In the genomic region with DNA sequence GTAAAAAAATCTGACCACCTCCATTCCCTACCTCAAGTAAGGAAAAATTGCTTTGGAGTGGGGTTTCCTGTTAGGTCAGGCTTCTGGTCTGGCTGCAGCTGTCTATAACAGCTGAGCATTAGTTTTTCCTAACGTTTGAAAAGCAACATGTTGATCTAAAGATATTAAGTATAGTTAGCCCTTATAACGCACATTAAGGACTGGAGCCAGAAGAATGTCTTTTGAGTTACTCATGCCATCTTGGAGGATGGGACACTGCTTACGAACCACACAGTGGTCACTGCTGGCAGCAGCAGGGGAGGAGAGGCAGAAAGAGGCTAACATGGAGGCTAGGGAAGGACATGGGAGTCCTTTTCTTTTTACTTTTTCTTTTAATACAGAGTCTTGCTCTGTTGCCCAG, we compare ENCODE assay signal across 29 cellular contexts. TPM values are rescaled to one million over a fixed set of nuclear protein-coding genes. Genes with fewer than 3 reads are reported as not detected.
DNase-seq lines count a peak whose midpoint lies in the region; ATAC-seq, FAIRE-seq and TF ChIP-seq lines count a peak whose summit lies in the region.
"Had no signal": no experiment of that assay in that cellular context is flagged by ENCODE, and none has a peak within 500 bp of the region (broad histone marks: within the 10 kb centered on the region; RNA-seq: fewer than 3 reads in every experiment).

No MANE protein-coding gene starts in this region.

- in situ Hi-C loops in GM23248 (cut with MboI) = no loop called here

- H3K9ac ChIP-seq in GM23248 (no peak overlapping the region), astrocyte (ENCODE audit: low read length) (peak overlapping the region; percentile 3)

- no peak for TF ChIP-seq CTCF in astrocyte (IDR thresholded peaks at IDR 0.05; ENCODE audit: insufficient read depth, low read depth, low read length)

- H3K36me3 Mint-ChIP-seq in astrocyte (ENCODE audit: low read depth, unreplicated experiment) = peaks cover 14% of the 10 kb centered on the region

- H3K4me1 ChIP-seq in GM23248 (ENCODE audit: insufficient read depth) = peaks cover 30% of the 10 kb centered on the region
- peaks cover 21% of the 10 kb centered on the region for H3K4me1 ChIP-seq in astrocyte (ENCODE audit: insufficient read depth, low read length)

- peaks cover 23% of the 10 kb centered on the region for H3F3A ChIP-seq in GM23248 (ENCODE audit: insufficient read depth)

- H2AFZ ChIP-seq in GM23248 (no peak overlapping the region), astrocyte (ENCODE audit: low read depth, low read length) (no peak overlapping the region)

- ATAC-seq in GM21367 (IDR thresholded peaks at IDR 0.05; ENCODE audit: unreplicated experiment) = no peak
- no peak for ATAC-seq in HG03139 (IDR thresholded peaks at IDR 0.05; ENCODE audit: unreplicated experiment)
- ATAC-seq in GM18502 (IDR thresholded peaks at IDR 0.05; ENCODE audit: poor library complexity, unreplicated experiment) = no peak
- ATAC-seq: naive thymus-derived CD4-positive, alpha-beta T cell had no signal

- H3K9me3 ChIP-seq in GM23248 (ENCODE audit: low read depth) (no peaks in the 10 kb centered on the region), astrocyte (ENCODE audit: insufficient read depth, low read depth, low read length) (no peaks in the 10 kb centered on the region)

- DNase-seq in A172 (ENCODE audit: low spot score) = peak; percentile 54
- peak; percentile 69 for DNase-seq in GM23248
- DNase-seq in astrocyte (ENCODE audit: low read depth) = peak; percentile 94
- DNase-seq in hepatic stellate cell (ENCODE audit: low spot score) = peak; percentile 60
- no peak for DNase-seq in HTR-8/SVneo (ENCODE audit: insufficient read length, low spot score)
- DNase-seq: 8988T; activated CD4-positive, alpha-beta memory T cell treated with anti-CD3 and anti-CD28 coated beads, Interleukin-2, amount 10 ng/mL, durations not matched to agents 7 days and 5 days; activated naive CD4-positive, alpha-beta T cell treated with anti-CD3 and anti-CD28 coated beads for 36 hours; activated T-cell treated with anti-CD3 and anti-CD28 coated beads, Interleukin-2, amount 50 U/mL, for 1 hour; CD4-positive, CD25-positive, alpha-beta regulatory T cell; DMS 273 treated with DMSO at 0.1 percent for 48 hours; foreskin melanocyte; kidney; naive thymus-derived CD4-positive, alpha-beta T cell; NCI-H2107; NCI-H526; SHP77; small intestine; stimulated activated CD4-positive, alpha-beta T cell treated with anti-CD3 and anti-CD28 coated beads, Interleukin-2, amount 100 ng/mL, for 48 hours had no signal

- no peaks in the 10 kb centered on the region for H3K9me3 Mint-ChIP-seq in astrocyte (ENCODE audit: unreplicated experiment)
- H3K9me3 Mint-ChIP-seq: activated CD4-positive, alpha-beta memory T cell treated with anti-CD3 and anti-CD28 coated beads, Interleukin-2, amount 10 ng/mL, durations not matched to agents 7 days and 5 days; activated naive CD4-positive, alpha-beta T cell treated with anti-CD3 and anti-CD28 coated beads for 36 hours; naive thymus-derived CD4-positive, alpha-beta T cell; T-helper 1 cell treated with Interleukin-12 subunit alpha and Interleukin-12 subunit beta and Interleukin-4 antibody, amounts not matched to agents 30 μg/mL and 1 μg/mL, for 36 hours had no signal

- peaks cover 22% of the 10 kb centered on the region for H3K4me1 Mint-ChIP-seq in astrocyte (ENCODE audit: low read depth, unreplicated experiment)
- H3K4me1 Mint-ChIP-seq: activated CD4-positive, alpha-beta memory T cell treated with anti-CD3 and anti-CD28 coated beads, Interleukin-2, amount 10 ng/mL, durations not matched to agents 7 days and 5 days; CD4-positive, CD25-positive, alpha-beta regulatory T cell; naive thymus-derived CD4-positive, alpha-beta T cell had no signal

- WGBS in GM23248 (ENCODE audit: low coverage in 1 of 2, low lambda C conversion rate in 2 of 2, missing lambda C conversion rate in 2 of 2), 2 experiments = 40 to 41% methylated on average over 3 of the region's 3 CpGs

- H3K27ac ChIP-seq in GM23248 = peak overlapping the region; percentile 48
- H3K27ac ChIP-seq in astrocyte (ENCODE audit: low read depth, low read length) = peak overlapping the region; percentile 65
- H3K27ac ChIP-seq: coronary artery, VCaP had no signal

- H4K20me1 ChIP-seq in GM23248 (ENCODE audit: insufficient read depth) (no peaks in the 10 kb centered on the region), astrocyte (ENCODE audit: insufficient read depth, low read length) (no peaks in the 10 kb centered on the region)

- H3K27me3 ChIP-seq in GM23248 (replicated peaks; ENCODE audit: insufficient read depth) (no peaks in the 10 kb centered on the region), astrocyte (ENCODE audit: insufficient read depth, low read length) (no peaks in the 10 kb centered on the region)

- H3K4me3 ChIP-seq in GM23248 (no peak overlapping the region), astrocyte (ENCODE audit: insufficient read depth, low read depth, low read length) (no peak overlapping the region)
- H3K4me3 ChIP-seq: coronary artery had no signal

- H3K36me3 ChIP-seq in GM23248 (ENCODE audit: low read depth) = no peaks in the 10 kb centered on the region
- H3K36me3 ChIP-seq in astrocyte (ENCODE audit: insufficient read depth, low read length) = no peaks in the 10 kb centered on the region

- H3K79me2 ChIP-seq in GM23248 (ENCODE audit: insufficient read depth) = no peaks in the 10 kb centered on the region
- no peaks in the 10 kb centered on the region for H3K79me2 ChIP-seq in astrocyte (ENCODE audit: insufficient read depth, low read length)

- H3K4me3 Mint-ChIP-seq in astrocyte (ENCODE audit: unreplicated experiment) = no peak overlapping the region
- H3K4me3 Mint-ChIP-seq: activated CD4-positive, alpha-beta memory T cell treated with anti-CD3 and anti-CD28 coated beads, Interleukin-2, amount 10 ng/mL, durations not matched to agents 7 days and 5 days; activated naive CD4-positive, alpha-beta T cell treated with anti-CD3 and anti-CD28 coated beads for 36 hours; CD4-positive, CD25-positive, alpha-beta regulatory T cell; naive thymus-derived CD4-positive, alpha-beta T cell; T-helper 1 cell treated with Interleukin-12 subunit alpha and Interleukin-12 subunit beta and Interleukin-4 antibody, amounts not matched to agents 30 μg/mL and 1 μg/mL, for 36 hours had no signal

- no peaks in the 10 kb centered on the region for H3K27me3 Mint-ChIP-seq in astrocyte (ENCODE audit: low read depth, unreplicated experiment)
- H3K27me3 Mint-ChIP-seq: activated CD4-positive, alpha-beta memory T cell treated with anti-CD3 and anti-CD28 coated beads, Interleukin-2, amount 10 ng/mL, durations not matched to agents 7 days and 5 days; CD4-positive, CD25-positive, alpha-beta regulatory T cell; naive thymus-derived CD4-positive, alpha-beta T cell had no signal

- H3K27ac Mint-ChIP-seq in astrocyte (ENCODE audit: unreplicated experiment) = peak overlapping the region; percentile 19
- H3K27ac Mint-ChIP-seq: activated CD4-positive, alpha-beta memory T cell treated with anti-CD3 and anti-CD28 coated beads, Interleukin-2, amount 10 ng/mL, durations not matched to agents 7 days and 5 days; activated naive CD4-positive, alpha-beta T cell treated with anti-CD3 and anti-CD28 coated beads for 36 hours; CD4-positive, CD25-positive, alpha-beta regulatory T cell; naive thymus-derived CD4-positive, alpha-beta T cell; T-helper 1 cell treated with Interleukin-12 subunit alpha and Interleukin-12 subunit beta and Interleukin-4 antibody, amounts not matched to agents 30 μg/mL and 1 μg/mL, for 36 hours had no signal

- H3K9me2 ChIP-seq in GM23248 (ENCODE audit: insufficient read depth) = no peaks in the 10 kb centered on the region

- H3K4me2 ChIP-seq in GM23248 (ENCODE audit: unreplicated experiment) (peak overlapping the region; percentile 41), astrocyte (ENCODE audit: low read length) (peak overlapping the region; percentile 59)

- FAIRE-seq in astrocyte (lab: Jason Lieb, UNC) = peak; percentile 17
- FAIRE-seq in HTR-8/SVneo (lab: Jason Lieb, UNC) = no peak
- FAIRE-seq: endometrium, kidney, small intestine had no signal

RNA-seq across cellular contexts. Expression of gene GDPD4, which starts 44.1 kb away (rescaled TPM):
- total RNA-seq in A172 (2014; rRNA removed; shearing (Covaris generic)) = not detected in 2 replicates
- total RNA-seq in GM23248 (2014; rRNA removed; shearing (Covaris generic)) = not detected in 2 replicates
- polyA plus RNA-seq in GM23248 (2016; fragmentation: Nextera tagmentation; extraction: Ambion mirVana) = not detected in 2 replicates
- total RNA-seq in astrocyte = not detected in 2 replicates
- total RNA-seq: activated CD4-positive, alpha-beta memory T cell treated with anti-CD3 and anti-CD28 coated beads, Interleukin-2, amount 10 ng/mL, durations not matched to agents 7 days and 5 days; activated naive CD4-positive, alpha-beta T cell treated with anti-CD3 and anti-CD28 coated beads for 36 hours; aorta; CD4-positive, CD25-positive, alpha-beta regulatory T cell; kidney; naive thymus-derived CD4-positive, alpha-beta T cell; posterior vena cava; ureter had no signal
- polyA plus RNA-seq: aorta; CD4-positive, CD25-positive, alpha-beta regulatory T cell; naive thymus-derived CD4-positive, alpha-beta T cell had no signal
